1 cellular context compared by ENCODE assay signal in genomic region chr2:164737612-164738081, GRCh38.
TF ChIP-seq lines count a peak whose summit lies in the region.

No MANE protein-coding gene starts in this region.

TF ChIP-seq in HepG2, 621 proteins besides CTCF, POLR2A, EP300 and RAD21 (continued from another document and continues in another):
- TF ChIP-seq ZBED4 (CRISPR knock-in tag; IDR thresholded peaks at IDR 0.05; ENCODE audit: borderline replicate concordance) (0 out of 2 replicates have a peak, but pooled peaks have one; percentile 37), ZBTB7B (CRISPR knock-in tag; IDR thresholded peaks at IDR 0.05) (0 out of 2 replicates have a peak, but pooled peaks have one; percentile 29), MEIS1 (CRISPR knock-in tag; IDR thresholded peaks at IDR 0.05; ENCODE audit: borderline replicate concordance) (0 out of 2 replicates have a peak, but pooled peaks have one; percentile 56), PPARG (CRISPR knock-in tag; conservative IDR thresholded peaks at IDR 0.05) (0 out of 2 replicates have a peak, but pooled peaks have one; percentile 52), SALL1 (CRISPR knock-in tag; IDR thresholded peaks at IDR 0.05) (peak; percentile 83), THAP8 (CRISPR knock-in tag; IDR thresholded peaks at IDR 0.05; ENCODE audit: borderline replicate concordance) (no peak), CREB1 (IDR thresholded peaks at IDR 0.05) (peak; percentile 79), CREB1 (CRISPR knock-in tag; IDR thresholded peaks at IDR 0.05) (peak; percentile 53; the same call in 1 of the 2 replicates), MIER2 (CRISPR knock-in tag; IDR thresholded peaks at IDR 0.05) (peak; percentile 78; the same call in 1 of the 2 replicates), ZNF317 (CRISPR knock-in tag; IDR thresholded peaks at IDR 0.05) (no peak), FOXK1 (CRISPR knock-in tag; IDR thresholded peaks at IDR 0.05; ENCODE audit: borderline replicate concordance, low read depth) (peak; percentile 44; the same call in 1 of the 2 replicates), ZBTB43 (CRISPR knock-in tag; conservative IDR thresholded peaks at IDR 0.05) (0 out of 2 replicates have a peak, but pooled peaks have one; percentile 36), ZFP1 (CRISPR knock-in tag; IDR thresholded peaks at IDR 0.05) (peak; percentile 80; the same call in 1 of the 2 replicates), ZSCAN30 (CRISPR knock-in tag; IDR thresholded peaks at IDR 0.05) (peak; percentile 43; the same call in 1 of the 2 replicates), HOXA7 (CRISPR knock-in tag; IDR thresholded peaks at IDR 0.05) (no peak), IKZF4 (CRISPR knock-in tag; IDR thresholded peaks at IDR 0.05; ENCODE audit: borderline replicate concordance, low read depth, not compliant biosample characterization) (no peak), ZXDC (CRISPR knock-in tag; IDR thresholded peaks at IDR 0.05) (no peak), MAX (IDR thresholded peaks at IDR 0.05) (peak; percentile 69), ZNF142 (CRISPR knock-in tag; IDR thresholded peaks at IDR 0.05) (0 out of 2 replicates have a peak, but pooled peaks have one; percentile 39), PAXIP1 (CRISPR knock-in tag; conservative IDR thresholded peaks at IDR 0.05) (peak; percentile 31; the same call in 1 of the 2 replicates), SOX13 (IDR thresholded peaks at IDR 0.05) (no peak), SOX13 (CRISPR knock-in tag; conservative IDR thresholded peaks at IDR 0.05 in 1 of 2, IDR thresholded peaks at IDR 0.05 in 1 of 2) (peak; percentile 31 to 59; a peak in 1 of 4 replicates), SIX4 (CRISPR knock-in tag; IDR thresholded peaks at IDR 0.05) (peak; percentile 21; the same call in 1 of the 2 replicates), SP140L (CRISPR knock-in tag; IDR thresholded peaks at IDR 0.05; ENCODE audit: borderline replicate concordance) (peak; percentile 95), STAT6 (CRISPR knock-in tag; IDR thresholded peaks at IDR 0.05; ENCODE audit: borderline replicate concordance) (peak; percentile 57; the same call in 1 of the 2 replicates)
